Comparison of ENCODE assay signal across 1 cellular context in genomic region chr6:28981833-28982475, GRCh38.
TF ChIP-seq lines count a peak whose summit lies in the region.

No MANE protein-coding gene starts in this region.

TF ChIP-seq in HepG2, 621 proteins besides CTCF, POLR2A, EP300 and RAD21 (continued from another document and continues in another):
- no peak for TF ChIP-seq ZNF766 (CRISPR knock-in tag; IDR thresholded peaks at IDR 0.05; ENCODE audit: borderline replicate concordance)
- TF ChIP-seq RBM39 (IDR thresholded peaks at IDR 0.05; ENCODE audit: low read depth, low read length, poor library complexity, severe bottlenecking): no peak
- TF ChIP-seq FOXK2 (IDR thresholded peaks at IDR 0.05): no peak
- peak; percentile 72 for TF ChIP-seq THAP11 (CRISPR knock-in tag; IDR thresholded peaks at IDR 0.05)
- no peak for TF ChIP-seq GFI1 (CRISPR knock-in tag; IDR thresholded peaks at IDR 0.05; ENCODE audit: borderline replicate concordance)
- TF ChIP-seq GABPB1 (CRISPR knock-in tag; IDR thresholded peaks at IDR 0.05): peak; percentile 29; the same call in 1 of the 2 replicates
- no peak for TF ChIP-seq CEBPZ (IDR thresholded peaks at IDR 0.05; ENCODE audit: low read length)
- TF ChIP-seq ATRX (CRISPR knock-in tag; IDR thresholded peaks at IDR 0.05; ENCODE audit: borderline replicate concordance): no peak
- TF ChIP-seq ZNF367 (CRISPR knock-in tag; IDR thresholded peaks at IDR 0.05; ENCODE audit: borderline replicate concordance): no peak
- 0 out of 2 replicates have a peak, but pooled peaks have one; percentile 42 for TF ChIP-seq ZNF547 (CRISPR knock-in tag; IDR thresholded peaks at IDR 0.05)
- no peak for TF ChIP-seq RBFOX2 (IDR thresholded peaks at IDR 0.05; ENCODE audit: low read depth, low read length)
- no peak for TF ChIP-seq JUN (CRISPR knock-in tag; IDR thresholded peaks at IDR 0.05)
- TF ChIP-seq ZNF414 (CRISPR knock-in tag; IDR thresholded peaks at IDR 0.05): no peak
- TF ChIP-seq FOXO1 (CRISPR knock-in tag; IDR thresholded peaks at IDR 0.05): 0 out of 2 replicates have a peak, but pooled peaks have one; percentile 68
- no peak for TF ChIP-seq ARNT (IDR thresholded peaks at IDR 0.05)
- no peak for TF ChIP-seq ZBTB49 (CRISPR knock-in tag; IDR thresholded peaks at IDR 0.05; ENCODE audit: borderline replicate concordance)
- no peak for TF ChIP-seq E2F2 (CRISPR knock-in tag; IDR thresholded peaks at IDR 0.05; ENCODE audit: borderline replicate concordance)
- no peak for TF ChIP-seq ZFP91 (CRISPR knock-in tag; IDR thresholded peaks at IDR 0.05; ENCODE audit: borderline replicate concordance)
- TF ChIP-seq PITX1 (CRISPR knock-in tag; IDR thresholded peaks at IDR 0.05): peak; percentile 29; the same call in 1 of the 2 replicates
- TF ChIP-seq YEATS2 (CRISPR knock-in tag; IDR thresholded peaks at IDR 0.05; ENCODE audit: borderline replicate concordance): peak; percentile 41
- TF ChIP-seq POGZ (CRISPR knock-in tag; IDR thresholded peaks at IDR 0.05): no peak
- TF ChIP-seq SNAPC2 (CRISPR knock-in tag; IDR thresholded peaks at IDR 0.05): peak; percentile 58; the same call in 1 of the 2 replicates
- TF ChIP-seq SRY (CRISPR knock-in tag; IDR thresholded peaks at IDR 0.05): no peak
- no peak for TF ChIP-seq ZNF768 (CRISPR knock-in tag; IDR thresholded peaks at IDR 0.05)
- TF ChIP-seq ZBTB37 (CRISPR knock-in tag; IDR thresholded peaks at IDR 0.05): peak; percentile 23; the same call in 1 of the 2 replicates
- TF ChIP-seq ATF6 (CRISPR knock-in tag; conservative IDR thresholded peaks at IDR 0.05): peak; percentile 94; the same call in 1 of the 2 replicates
- TF ChIP-seq IRF2 (CRISPR knock-in tag; IDR thresholded peaks at IDR 0.05): peak; percentile 85
- TF ChIP-seq RXRA (CRISPR knock-in tag; IDR thresholded peaks at IDR 0.05): peak; percentile 25; the same call in 1 of the 2 replicates
- peak; percentile 79 for TF ChIP-seq ZNF362 (CRISPR knock-in tag; IDR thresholded peaks at IDR 0.05; ENCODE audit: borderline replicate concordance)
- 0 out of 2 replicates have a peak, but pooled peaks have one; percentile 16 for TF ChIP-seq HMGXB3 (CRISPR knock-in tag; IDR thresholded peaks at IDR 0.05; ENCODE audit: borderline replicate concordance)
- TF ChIP-seq TOE1 (CRISPR knock-in tag; IDR thresholded peaks at IDR 0.05): no peak
